ENCODE assay signal across 10 cellular contexts in the genomic region with DNA sequence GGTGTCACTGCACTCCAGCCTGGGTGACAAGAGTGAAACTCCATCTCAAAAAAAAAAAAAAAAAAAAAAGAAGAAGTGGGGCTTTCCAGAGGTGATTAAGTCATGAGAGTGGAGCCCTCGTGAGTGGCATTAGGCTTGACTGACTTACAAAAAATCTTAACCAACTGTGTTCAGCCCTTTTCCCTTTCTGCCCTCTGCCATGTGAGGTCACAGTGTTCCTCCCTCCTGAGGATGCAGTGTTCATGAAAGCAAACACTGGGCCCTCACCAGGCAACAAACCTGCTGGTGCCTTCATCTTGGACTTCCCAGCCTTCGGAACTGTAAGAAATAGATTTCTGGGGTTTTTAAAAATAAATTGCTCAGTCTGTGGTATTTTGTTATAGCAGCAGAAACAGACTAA. TPM values are rescaled to one million over a fixed set of nuclear protein-coding genes. Genes with fewer than 3 reads are reported as not detected.
DNase-seq lines count a peak whose midpoint lies in the region; ATAC-seq, FAIRE-seq and TF ChIP-seq lines count a peak whose summit lies in the region.
"Had no signal": no experiment of that assay in that cellular context is flagged by ENCODE, and none has a peak within 500 bp of the region (broad histone marks: within the 10 kb centered on the region; RNA-seq: fewer than 3 reads in every experiment).

No MANE protein-coding gene starts in this region.

- H3K9me3 ChIP-seq in Peyer's patch = no peaks in the 10 kb centered on the region

- H3K27ac ChIP-seq in Peyer's patch = peak overlapping the region in 2 of 4 donors; percentile 52 to 56

- DNase-seq in GM10266 (ENCODE audit: extremely low spot score) = peak; percentile 49
- DNase-seq in GM19239 (ENCODE audit: insufficient read length, low spot score) = peak; percentile 21
- peak in 2 of 3 donors; percentile 65 to 75 for DNase-seq in Peyer's patch
- no peak for DNase-seq in NCI-H748 (lab: John Stamatoyannopoulos, UW; ENCODE audit: unreplicated experiment)
- DNase-seq in occipital lobe (lab: John Stamatoyannopoulos, UW) = no peak
- DNase-seq in UCSD-AML1 (lab: John Stamatoyannopoulos, UW; ENCODE audit: unreplicated experiment) = no peak
- no peak for DNase-seq in NK-92 treated with Interleukin-12 subunit alpha and Interleukin-12 subunit beta, amount 100 ng/mL, for 24 hours (lab: John Stamatoyannopoulos, UW)
- DNase-seq: DMS79 treated with DMSO at 0.1 percent for 48 hours, NCI-H2029 had no signal

- ATAC-seq in HG03025 (IDR thresholded peaks at IDR 0.05; ENCODE audit: low FRiP score, unreplicated experiment) = peak; percentile 75

- no peak overlapping the region for H3K4me3 ChIP-seq in Peyer's patch

- no peak for TF ChIP-seq CTCF in GM10266 (IDR thresholded peaks at IDR 0.05; ENCODE audit: control insufficient read depth, insufficient read depth, low read depth, missing control alignments)
- TF ChIP-seq CTCF in Peyer's patch (IDR thresholded peaks at IDR 0.05) = no peak

- no peak for TF ChIP-seq POLR2A in Peyer's patch (IDR thresholded peaks at IDR 0.05)

- H3K4me1 ChIP-seq in Peyer's patch = no peaks in the 10 kb centered on the region

- no peaks in the 10 kb centered on the region for H3K36me3 ChIP-seq in Peyer's patch

- FAIRE-seq in GM19239 (lab: Jason Lieb, UNC) = peak; percentile 75

- no peaks in the 10 kb centered on the region for H3K27me3 ChIP-seq in Peyer's patch

RNA-seq across cellular contexts. Expression of a gene that starts 37.0 kb away (rescaled TPM):
- total RNA-seq in Peyer's patch (10 to 100 TPM in 2 of 4 donors, 1 to 10 TPM in 2; 7.0 to 23.1 (median 9.0) TPM), occipital lobe (11.2 TPM)

RNA-seq across cellular contexts. Expression of a gene that starts 49.2 kb away (rescaled TPM):
- total RNA-seq in Peyer's patch (10 to 100 TPM; 11.6 to 22.6 (median 18.4) TPM), occipital lobe (46.5 TPM)

Comparison
In these comparisons a context has a peak if more than half of its experiments do, and no peak if none do; other contexts are left out.
1. DNase-seq: peak in GM10266 (single experiment), GM19239 (single experiment) and Peyer's patch (2 of 3); none in NCI-H748 (single experiment), occipital lobe (single experiment), UCSD-AML1 (single experiment) and NK-92 treated with Interleukin-12 subunit alpha and Interleukin-12 subunit beta, amount 100 ng/mL, for 24 hours (single experiment).